In the genomic region with DNA sequence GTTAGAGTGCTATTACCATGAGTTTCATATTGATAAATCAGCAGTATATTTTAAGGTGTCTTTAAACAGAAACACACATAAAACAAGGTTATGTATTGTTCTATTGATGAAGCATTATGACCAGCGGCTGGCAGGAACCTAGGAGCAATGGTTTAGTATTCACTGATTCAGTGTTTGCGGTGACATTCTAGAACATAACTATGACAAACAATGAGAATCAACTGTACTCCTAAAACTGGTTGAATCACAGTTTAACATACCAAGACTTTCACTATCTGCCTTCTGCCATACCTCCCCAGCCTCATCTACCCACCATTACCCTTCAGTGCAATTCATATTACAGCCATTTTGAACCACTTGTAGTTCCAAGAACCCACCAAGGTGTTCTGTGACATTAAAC, we compare ENCODE assay signal across 22 cellular contexts. TPM values are rescaled to one million over a fixed set of nuclear protein-coding genes. Genes with fewer than 3 reads are reported as not detected.
DNase-seq lines count a peak whose midpoint lies in the region; ATAC-seq and TF ChIP-seq lines count a peak whose summit lies in the region.
"Had no signal": no experiment of that assay in that cellular context is flagged by ENCODE, and none has a peak within 500 bp of the region (broad histone marks: within the 10 kb centered on the region; RNA-seq: fewer than 3 reads in every experiment).

No MANE protein-coding gene starts in this region.

- H3K4me1 ChIP-seq in PC-3 (ENCODE audit: insufficient read depth, low read length) = peaks cover 18% of the 10 kb centered on the region

- no peaks in the 10 kb centered on the region for H3F3A ChIP-seq in PC-3 (ENCODE audit: low read length, unreplicated experiment)

- H3K9me3 Mint-ChIP-seq in activated T-cell treated with anti-CD3 and anti-CD28 coated beads, Interleukin-2, amount 50 U/mL, for 72 hours = no peaks in the 10 kb centered on the region
- H3K9me3 Mint-ChIP-seq in activated T-helper 2 cell treated with anti-CD3 and anti-CD28 coated beads, Interferon-gamma antibody, Interleukin-2, Interleukin-4, amounts not matched to agents 10 μg/mL and 5 μg/mL and 100 μg/mL, durations not matched to agents 14 hours and 24 hours and 36 hours = no peaks in the 10 kb centered on the region
- no peaks in the 10 kb centered on the region for H3K9me3 Mint-ChIP-seq in stimulated activated naive CD8-positive, alpha-beta T cell treated with anti-CD3 and anti-CD28 coated beads, Interleukin-15, Interleukin-2, amounts not matched to agents 100 ng/mL and 50 ng/mL, for 24 hours
- H3K9me3 Mint-ChIP-seq: CD4-positive, CD25-positive, alpha-beta regulatory T cell had no signal

- H3K36me3 Mint-ChIP-seq in activated T-cell treated with anti-CD3 and anti-CD28 coated beads, Interleukin-2, amount 50 U/mL, for 72 hours (ENCODE audit: insufficient read depth in 2 of 2) = no peaks in the 10 kb centered on the region
- H3K36me3 Mint-ChIP-seq in activated T-helper 2 cell treated with anti-CD3 and anti-CD28 coated beads, Interferon-gamma antibody, Interleukin-2, Interleukin-4, amounts not matched to agents 10 μg/mL and 5 μg/mL and 100 μg/mL, durations not matched to agents 14 hours and 24 hours and 36 hours (ENCODE audit: low read depth) = no peaks in the 10 kb centered on the region
- H3K36me3 Mint-ChIP-seq in stimulated activated naive CD8-positive, alpha-beta T cell treated with anti-CD3 and anti-CD28 coated beads, Interleukin-15, Interleukin-2, amounts not matched to agents 100 ng/mL and 50 ng/mL, for 24 hours (ENCODE audit: low read depth) = no peaks in the 10 kb centered on the region
- H3K36me3 Mint-ChIP-seq: CD4-positive, CD25-positive, alpha-beta regulatory T cell had no signal

- H3K27me3 Mint-ChIP-seq in activated T-cell treated with anti-CD3 and anti-CD28 coated beads, Interleukin-2, amount 50 U/mL, for 72 hours (ENCODE audit: low read depth) = peaks cover 8% of the 10 kb centered on the region
- no peaks in the 10 kb centered on the region for H3K27me3 Mint-ChIP-seq in activated T-helper 2 cell treated with anti-CD3 and anti-CD28 coated beads, Interferon-gamma antibody, Interleukin-2, Interleukin-4, amounts not matched to agents 10 μg/mL and 5 μg/mL and 100 μg/mL, durations not matched to agents 14 hours and 24 hours and 36 hours (ENCODE audit: low read depth)
- H3K27me3 Mint-ChIP-seq in stimulated activated naive CD8-positive, alpha-beta T cell treated with anti-CD3 and anti-CD28 coated beads, Interleukin-15, Interleukin-2, amounts not matched to agents 100 ng/mL and 50 ng/mL, for 24 hours = peaks cover 5% of the 10 kb centered on the region
- H3K27me3 Mint-ChIP-seq: CD4-positive, CD25-positive, alpha-beta regulatory T cell had no signal

- intact Hi-C loops in PC-3 (cut with micrococcal nuclease) = no loop called here
- intact Hi-C loops in activated T-helper 2 cell treated with anti-CD3 and anti-CD28 coated beads, Interferon-gamma antibody, Interleukin-2, Interleukin-4, amounts not matched to agents 10 μg/mL and 5 μg/mL and 100 μg/mL, durations not matched to agents 14 hours and 24 hours and 36 hours (cut with micrococcal nuclease) = loop anchor here (1.0 to 5.0 kb wide), 2 partner anchors 8 to 146 kb away; a partner anchor contains a TSS

- peak; percentile 65 to 72 for ATAC-seq in activated T-cell treated with anti-CD3 and anti-CD28 coated beads, Interleukin-2, amount 50 U/mL, for 72 hours (replicated peaks in 1 of 2)
- ATAC-seq in PC-3 (0 out of 2 replicates have a peak, but pooled peaks have one; percentile 22), GM18858 (IDR thresholded peaks at IDR 0.05; ENCODE audit: unreplicated experiment) (no peak)
- ATAC-seq: HepG2 had no signal

- CTCF ChIA-PET in PC-3 (lab: Charles Lee) = no interaction called here

- no peak overlapping the region for H3K4me2 ChIP-seq in PC-3 (ENCODE audit: low read length)

- H3K79me2 ChIP-seq in PC-3 (ENCODE audit: low read length) = no peaks in the 10 kb centered on the region

- no peaks in the 10 kb centered on the region for H4K20me1 ChIP-seq in PC-3 (ENCODE audit: low read length)

- POLR2A ChIA-PET in PC-3 (lab: Charles Lee; ENCODE audit: unreplicated experiment) = interaction anchor here (0.7 kb wide), 1 partner anchor 79 kb away, joined by 3 read pairs; no protein-coding TSS in a partner anchor

- H3K4me3 ChIP-seq in PC-3 (ENCODE audit: low read length) = no peak overlapping the region

- no peak overlapping the region for H2AFZ ChIP-seq in PC-3 (ENCODE audit: low read length)

- no peaks in the 10 kb centered on the region for H3K9me2 ChIP-seq in PC-3 (replicated peaks; ENCODE audit: low read length)

- peak overlapping the region in 1 of 2 donors; percentile 5 for H3K4me3 Mint-ChIP-seq in activated T-cell treated with anti-CD3 and anti-CD28 coated beads, Interleukin-2, amount 50 U/mL, for 72 hours
- no peak overlapping the region for H3K4me3 Mint-ChIP-seq in activated T-helper 2 cell treated with anti-CD3 and anti-CD28 coated beads, Interferon-gamma antibody, Interleukin-2, Interleukin-4, amounts not matched to agents 10 μg/mL and 5 μg/mL and 100 μg/mL, durations not matched to agents 14 hours and 24 hours and 36 hours (ENCODE audit: low read depth)
- no peak overlapping the region for H3K4me3 Mint-ChIP-seq in stimulated activated naive CD8-positive, alpha-beta T cell treated with anti-CD3 and anti-CD28 coated beads, Interleukin-15, Interleukin-2, amounts not matched to agents 100 ng/mL and 50 ng/mL, for 24 hours
- H3K4me3 Mint-ChIP-seq: CD4-positive, CD25-positive, alpha-beta regulatory T cell had no signal

- H3K9ac ChIP-seq in PC-3 (ENCODE audit: low read length) = no peak overlapping the region

- peaks cover 75% of the 10 kb centered on the region for H3K4me1 Mint-ChIP-seq in activated T-cell treated with anti-CD3 and anti-CD28 coated beads, Interleukin-2, amount 50 U/mL, for 72 hours (ENCODE audit: low read depth)
- H3K4me1 Mint-ChIP-seq in activated T-helper 2 cell treated with anti-CD3 and anti-CD28 coated beads, Interferon-gamma antibody, Interleukin-2, Interleukin-4, amounts not matched to agents 10 μg/mL and 5 μg/mL and 100 μg/mL, durations not matched to agents 14 hours and 24 hours and 36 hours (ENCODE audit: low read depth) = peaks cover 40% of the 10 kb centered on the region
- peaks cover 85% of the 10 kb centered on the region for H3K4me1 Mint-ChIP-seq in stimulated activated naive CD8-positive, alpha-beta T cell treated with anti-CD3 and anti-CD28 coated beads, Interleukin-15, Interleukin-2, amounts not matched to agents 100 ng/mL and 50 ng/mL, for 24 hours (ENCODE audit: low read depth)

- H3K27ac Mint-ChIP-seq in activated T-cell treated with anti-CD3 and anti-CD28 coated beads, Interleukin-2, amount 50 U/mL, for 72 hours = no peak overlapping the region
- peak overlapping the region; percentile 14 for H3K27ac Mint-ChIP-seq in activated T-helper 2 cell treated with anti-CD3 and anti-CD28 coated beads, Interferon-gamma antibody, Interleukin-2, Interleukin-4, amounts not matched to agents 10 μg/mL and 5 μg/mL and 100 μg/mL, durations not matched to agents 14 hours and 24 hours and 36 hours
- peak overlapping the region; percentile 4 for H3K27ac Mint-ChIP-seq in stimulated activated naive CD8-positive, alpha-beta T cell treated with anti-CD3 and anti-CD28 coated beads, Interleukin-15, Interleukin-2, amounts not matched to agents 100 ng/mL and 50 ng/mL, for 24 hours
- H3K27ac Mint-ChIP-seq: CD4-positive, CD25-positive, alpha-beta regulatory T cell had no signal

- TF ChIP-seq CTCF in PC-3 (conservative IDR thresholded peaks at IDR 0.05; ENCODE audit: low read depth, low read length) = no peak

- BruUV-seq in PC-3 (replicated peaks; lab: Mats Ljungman, UMichigan) = no TSS peak

- no peaks in the 10 kb centered on the region for H3K9me3 ChIP-seq in PC-3 (ENCODE audit: low read length)

- H3K27ac ChIP-seq in PC-3 (ENCODE audit: low read length) = no peak overlapping the region

- DNase-seq in activated T-cell treated with anti-CD3 and anti-CD28 coated beads, Interleukin-2, amount 50 U/mL, for 72 hours = peak in 1 of 2 donors; percentile 37
- DNase-seq in activated T-cell treated with anti-CD3 and anti-CD28 coated beads, Interleukin-2, amount 50 U/mL, for 1 hour = no peak
- DNase-seq in PC-3 = peak; percentile 33
- no peak for DNase-seq in activated T-helper 2 cell treated with anti-CD3 and anti-CD28 coated beads, Interferon-gamma antibody, Interleukin-2, Interleukin-4, amounts not matched to agents 10 μg/mL and 5 μg/mL and 100 μg/mL, durations not matched to agents 14 hours and 24 hours and 36 hours (ENCODE audit: low spot score)
- DNase-seq in GM19240 (ENCODE audit: insufficient read length, low spot score) = no peak
- DNase-seq: CD4-positive, CD25-positive, alpha-beta regulatory T cell; DMS79; H7; KBM-7; MM.1S; NCI-H1048; NCI-H1417 treated with DMSO at 0.1 percent for 48 hours; NCI-H187 treated with DMSO at 0.1 percent for 48 hours; NCI-H2107; NCI-H446 treated with DMSO at 0.1 percent for 48 hours; NCI-H526 treated with DMSO at 0.1 percent for 48 hours; OCI-M1; Right ventricle myocardium superior had no signal

- H3K36me3 ChIP-seq in PC-3 (ENCODE audit: low read depth, low read length) = no peaks in the 10 kb centered on the region

- H3K27me3 ChIP-seq in PC-3 (ENCODE audit: low read length) = no peaks in the 10 kb centered on the region

RNA-seq across cellular contexts. Expression of a gene that starts 8.8 kb away (rescaled TPM):
- not detected for total RNA-seq in activated T-cell treated with anti-CD3 and anti-CD28 coated beads, Interleukin-2, amount 50 U/mL, for 72 hours
- total RNA-seq in PC-3 (2014; rRNA removed) = not detected in 2 replicates
- not detected in 2 replicates for total RNA-seq in activated T-helper 2 cell treated with anti-CD3 and anti-CD28 coated beads, Interferon-gamma antibody, Interleukin-2, Interleukin-4, amounts not matched to agents 10 μg/mL and 5 μg/mL and 100 μg/mL, durations not matched to agents 14 hours and 24 hours and 36 hours
- total RNA-seq: CD4-positive, CD25-positive, alpha-beta regulatory T cell; H7; HepG2; Right ventricle myocardium superior; RPMI7951 had no signal

RNA-seq across cellular contexts. Expression of a gene that starts 11.2 kb away (rescaled TPM):
- under 1 TPM in 1 of 2 donors, not detected in 1; 0.23 TPM for total RNA-seq in activated T-cell treated with anti-CD3 and anti-CD28 coated beads, Interleukin-2, amount 50 U/mL, for 72 hours
- not detected in 2 replicates for total RNA-seq in PC-3 (2014; rRNA removed)
- total RNA-seq in activated T-helper 2 cell treated with anti-CD3 and anti-CD28 coated beads, Interferon-gamma antibody, Interleukin-2, Interleukin-4, amounts not matched to agents 10 μg/mL and 5 μg/mL and 100 μg/mL, durations not matched to agents 14 hours and 24 hours and 36 hours = not detected in 2 replicates
- total RNA-seq: CD4-positive, CD25-positive, alpha-beta regulatory T cell; H7; HepG2; Right ventricle myocardium superior; RPMI7951 had no signal

RNA-seq across cellular contexts. Expression of a gene that starts 17.2 kb away (rescaled TPM):
- total RNA-seq in activated T-cell treated with anti-CD3 and anti-CD28 coated beads, Interleukin-2, amount 50 U/mL, for 72 hours = 10 to 100 TPM; 12.3 to 15.6 TPM
- 0.47 TPM in 1 of 2 replicates, not detected in the other for total RNA-seq in PC-3 (2014; rRNA removed)
- 15.8 and 16.5 TPM in 2 replicates for total RNA-seq in activated T-helper 2 cell treated with anti-CD3 and anti-CD28 coated beads, Interferon-gamma antibody, Interleukin-2, Interleukin-4, amounts not matched to agents 10 μg/mL and 5 μg/mL and 100 μg/mL, durations not matched to agents 14 hours and 24 hours and 36 hours
- total RNA-seq: HepG2 had no signal
